9 cellular contexts compared by ENCODE assay signal in the genomic region with DNA sequence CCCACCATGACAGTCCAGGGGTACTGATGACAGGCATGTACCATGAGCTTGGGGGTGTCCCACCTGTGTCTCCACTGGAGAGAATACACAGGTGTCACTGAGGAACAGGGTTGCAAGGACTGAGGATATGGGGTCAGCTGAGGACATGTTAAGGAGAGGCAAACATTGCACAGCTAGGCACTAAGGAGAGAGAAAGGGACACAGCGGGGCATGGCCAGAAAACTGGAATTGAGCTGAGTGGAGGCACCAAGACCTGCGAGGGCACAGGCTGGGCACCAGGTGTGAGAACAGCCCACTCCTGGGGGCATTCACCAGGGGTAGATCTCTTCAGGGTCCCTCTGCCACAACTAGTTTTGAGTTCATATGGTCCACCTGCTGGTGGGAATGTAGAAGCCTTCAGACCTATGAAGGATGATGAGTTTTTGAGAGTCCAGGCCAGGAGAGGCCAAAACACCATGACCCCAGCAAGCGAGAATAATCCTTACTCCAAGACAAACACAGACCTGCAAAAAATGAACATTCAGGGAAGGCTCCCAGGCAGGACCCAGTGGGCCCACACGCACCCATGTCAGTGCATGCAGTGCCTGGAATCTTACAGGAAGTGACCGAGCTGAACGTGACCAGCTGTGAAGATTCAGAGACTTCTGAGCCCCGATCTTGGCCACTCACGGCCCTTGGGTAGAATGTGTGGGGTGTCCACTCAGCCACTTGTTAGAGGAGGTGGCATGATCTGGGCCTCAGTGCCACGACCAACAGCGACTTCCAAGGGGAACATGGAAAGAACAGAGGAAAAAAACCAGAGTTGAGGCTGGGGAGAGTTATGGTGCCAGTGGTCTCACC. TPM values are rescaled to one million over a fixed set of nuclear protein-coding genes. Genes with fewer than 3 reads are reported as not detected.
DNase-seq lines count a peak whose midpoint lies in the region; ATAC-seq and TF ChIP-seq lines count a peak whose summit lies in the region.
"Had no signal": no experiment of that assay in that cellular context is flagged by ENCODE, and none has a peak within 500 bp of the region (broad histone marks: within the 10 kb centered on the region; RNA-seq: fewer than 3 reads in every experiment).

No MANE protein-coding gene starts in this region.

- peak overlapping the region; percentile 80 for H3K27ac Mint-ChIP-seq in T-helper 2 cell treated with Interferon-gamma antibody and Interleukin-4, amounts not matched to agents 5 μg/mL and 100 μg/mL, for 36 hours
- H3K27ac Mint-ChIP-seq in T-cell = peak overlapping the region; percentile 65 to 80

- DNase-seq in T-helper 2 cell treated with Interferon-gamma antibody and Interleukin-4, amounts not matched to agents 5 μg/mL and 100 μg/mL, for 36 hours (ENCODE audit: low spot score) = no peak
- DNase-seq in T-helper 2 cell (no peak), T-cell (no peak), foreskin fibroblast (peak in 1 of 2 donors; percentile 54), GM20000 (ENCODE audit: low spot score) (no peak), NCI-H226 (no peak)

- H3K9ac ChIP-seq in stomach smooth muscle (ENCODE audit: low read length in 2 of 2) = peak overlapping the region in 1 of 2 donors; percentile 93

- no peaks in the 10 kb centered on the region for H3K27me3 ChIP-seq in stomach smooth muscle (ENCODE audit: control insufficient read depth in 1 of 2, insufficient read depth in 2 of 2, low read length in 2 of 2)

- H3K36me3 Mint-ChIP-seq in T-helper 2 cell treated with Interferon-gamma antibody and Interleukin-4, amounts not matched to agents 5 μg/mL and 100 μg/mL, for 36 hours (ENCODE audit: low read depth) = peaks cover 2% of the 10 kb centered on the region
- no peaks in the 10 kb centered on the region for H3K36me3 Mint-ChIP-seq in T-cell

- no peaks in the 10 kb centered on the region for H3K9me3 ChIP-seq in stomach smooth muscle (ENCODE audit: control insufficient read depth in 2 of 2, low read length in 2 of 2)

- POLR2A ChIA-PET in T-cell (lab: Charles Lee) = no interaction called here

- H3K27me3 Mint-ChIP-seq in T-helper 2 cell treated with Interferon-gamma antibody and Interleukin-4, amounts not matched to agents 5 μg/mL and 100 μg/mL, for 36 hours (ENCODE audit: low read depth) = no peaks in the 10 kb centered on the region
- no peaks in the 10 kb centered on the region for H3K27me3 Mint-ChIP-seq in T-cell

- H3K27ac ChIP-seq in stomach smooth muscle (ENCODE audit: low read length) = peak overlapping the region; percentile 80

- H3K9me3 Mint-ChIP-seq in T-helper 2 cell treated with Interferon-gamma antibody and Interleukin-4, amounts not matched to agents 5 μg/mL and 100 μg/mL, for 36 hours = no peaks in the 10 kb centered on the region
- no peaks in the 10 kb centered on the region for H3K9me3 Mint-ChIP-seq in T-cell

- TF ChIP-seq CTCF in foreskin fibroblast (IDR thresholded peaks at IDR 0.05; ENCODE audit: low read depth, low read length) (peak; percentile 38), GM20000 (IDR thresholded peaks at IDR 0.05; ENCODE audit: extremely low read depth, missing control alignments) (no peak)

- H3K4me3 ChIP-seq in foreskin fibroblast (ENCODE audit: low read depth in 1 of 2, low read length in 2 of 2) (peak overlapping the region; percentile 73 to 97), stomach smooth muscle (ENCODE audit: low read length in 2 of 2) (peak overlapping the region; percentile 92 to 93)

- no peak for ATAC-seq in T-cell (replicated peaks in 1 of 4)
- no peak for ATAC-seq in GM18907 (IDR thresholded peaks at IDR 0.05; ENCODE audit: unreplicated experiment)

- H3K4me3 Mint-ChIP-seq in T-helper 2 cell treated with Interferon-gamma antibody and Interleukin-4, amounts not matched to agents 5 μg/mL and 100 μg/mL, for 36 hours = peak overlapping the region; percentile 95
- peak overlapping the region; percentile 92 to 95 (median 94) for H3K4me3 Mint-ChIP-seq in T-cell

- H3K4me1 Mint-ChIP-seq in T-helper 2 cell treated with Interferon-gamma antibody and Interleukin-4, amounts not matched to agents 5 μg/mL and 100 μg/mL, for 36 hours (ENCODE audit: low read depth) = peaks cover 23% of the 10 kb centered on the region
- peaks cover 35 to 37% (median 35%) of the 10 kb centered on the region in 3 donors for H3K4me1 Mint-ChIP-seq in T-cell

- no peaks in the 10 kb centered on the region for H3K36me3 ChIP-seq in stomach smooth muscle (ENCODE audit: control insufficient read depth in 2 of 2, insufficient read depth in 2 of 2, low read length in 2 of 2)

- peaks cover 27% of the 10 kb centered on the region for H3K4me1 ChIP-seq in stomach smooth muscle (ENCODE audit: control insufficient read depth, insufficient read depth, low read length)

- CTCF ChIA-PET in T-cell (lab: Charles Lee) = no interaction called here

RNA-seq across cellular contexts. Expression of a gene that starts 1.4 kb away (rescaled TPM):
- 10 to 100 TPM in 2 of 5 donors, 1 to 10 TPM in 3; 4.3 to 13.3 (median 9.4) TPM for total RNA-seq in T-cell

RNA-seq across cellular contexts. Expression of a gene that starts 11.6 kb away (rescaled TPM):
- 1 to 10 TPM in 1 of 5 donors, under 1 TPM in 3, not detected in 1; 0.44 to 1.9 (median 0.51) TPM for total RNA-seq in T-cell
- total RNA-seq: subcutaneous adipose tissue had no signal

RNA-seq across cellular contexts. Expression of a gene that starts 20.0 kb away (rescaled TPM):
- 1,000 to 10,000 TPM; 1,332 to 1,813 (median 1,414) TPM for total RNA-seq in T-cell

RNA-seq across cellular contexts. Expression of a gene that starts 26.2 kb away (rescaled TPM):
- total RNA-seq in T-cell = 1 to 10 TPM; 1.7 to 6.0 (median 5.0) TPM

RNA-seq across cellular contexts. Expression of a gene that starts 32.9 kb away (rescaled TPM):
- total RNA-seq in T-cell = 1 to 10 TPM; 1.4 to 8.5 (median 4.9) TPM
